ENCODE assay signal across 13 cellular contexts in the genomic region with DNA sequence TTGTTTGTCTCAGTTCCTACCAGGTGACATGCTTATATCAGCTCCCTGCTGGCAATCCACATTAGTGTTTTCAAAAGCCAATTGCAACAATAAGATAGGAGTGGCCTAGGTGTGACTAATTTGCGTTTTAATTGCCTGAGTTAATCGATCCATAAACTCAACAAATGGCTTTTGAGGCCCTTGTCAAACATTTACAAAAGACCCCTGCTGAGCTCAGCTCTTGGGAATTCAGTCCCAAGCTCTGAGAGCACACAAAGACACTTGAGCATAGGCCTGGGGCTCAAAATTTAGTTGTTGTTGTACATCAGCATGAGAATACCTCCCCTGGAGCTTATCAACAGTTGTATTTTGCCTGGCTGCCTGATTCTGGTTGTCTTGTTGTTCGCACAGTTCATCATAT.
DNase-seq lines count a peak whose midpoint lies in the region; TF ChIP-seq lines count a peak whose summit lies in the region.
"Had no signal": no experiment of that assay in that cellular context is flagged by ENCODE, and none has a peak within 500 bp of the region (broad histone marks: within the 10 kb centered on the region; RNA-seq: fewer than 3 reads in every experiment).

No MANE protein-coding gene starts in this region.

- no peak overlapping the region for H3K27ac ChIP-seq in iPS DF 6.9 (ENCODE audit: low read length)
- H3K27ac ChIP-seq: BLaER1 treated with 17β-estradiol and CSF1 and Interleukin-3, amounts not matched to agents 10 nM and 100 nM had no signal

- TF ChIP-seq CTCF in endothelial cell (IDR thresholded peaks at IDR 0.05; ENCODE audit: unreplicated experiment), result no peak

- no peaks in the 10 kb centered on the region for H3K9me3 Mint-ChIP-seq in endothelial cell (ENCODE audit: unreplicated experiment)

- no peaks in the 10 kb centered on the region for H3K4me1 ChIP-seq in iPS DF 6.9 (ENCODE audit: control insufficient read depth, insufficient read depth, low read length)
- H3K4me1 ChIP-seq: BLaER1 treated with 17β-estradiol and CSF1 and Interleukin-3, amounts not matched to agents 10 nM and 100 nM; HAP-1 had no signal

- H3K27ac Mint-ChIP-seq in endothelial cell (ENCODE audit: unreplicated experiment), result peak overlapping the region; percentile 16
- H3K27ac Mint-ChIP-seq: B cell; CD8-positive, alpha-beta T cell had no signal

- H3K9me3 ChIP-seq in iPS DF 6.9 (ENCODE audit: control insufficient read depth, insufficient read depth, low read length), result no peaks in the 10 kb centered on the region
- H3K9me3 ChIP-seq: BLaER1 treated with 17β-estradiol and CSF1 and Interleukin-3, amounts not matched to agents 10 nM and 100 nM; HAP-1 had no signal

- DNase-seq in NCI-H69 (lab: John Stamatoyannopoulos, UW) (peak; percentile 5), endothelial cell (ENCODE audit: low spot score) (no peak), iPS DF 6.9 (ENCODE audit: low read depth, low spot score) (peak; percentile 43)
- no peak for DNase-seq in stimulated activated CD4-positive, alpha-beta T cell treated with anti-CD3 and anti-CD28 coated beads, Interleukin-2, amount 100 ng/mL, for 48 hours
- DNase-seq in activated CD4-positive, alpha-beta T cell treated with anti-CD3 and anti-CD28 coated beads, Interleukin-2, amount 50 U/mL, for 48 hours, result no peak
- no peak for DNase-seq in activated CD4-positive, alpha-beta T cell treated with anti-CD3 and anti-CD28 coated beads, Interleukin-2, amount 50 U/mL, for 1 hour
- DNase-seq: Calu3; CD8-positive, alpha-beta T cell; DMS79 treated with DMSO at 0.1 percent for 48 hours; GF-D8 had no signal

- no peaks in the 10 kb centered on the region; the same call in 1 of the 2 replicates for H3K27me3 ChIP-seq in iPS DF 6.9 (ENCODE audit: control insufficient read depth, insufficient read depth, low read length)
- H3K27me3 ChIP-seq: BLaER1 treated with 17β-estradiol and CSF1 and Interleukin-3, amounts not matched to agents 10 nM and 100 nM had no signal

- H3K36me3 ChIP-seq in iPS DF 6.9 (ENCODE audit: control insufficient read depth, insufficient read depth, low read length), result no peaks in the 10 kb centered on the region
- H3K36me3 ChIP-seq: BLaER1 treated with 17β-estradiol and CSF1 and Interleukin-3, amounts not matched to agents 10 nM and 100 nM; HAP-1 had no signal

- H3K4me3 Mint-ChIP-seq in endothelial cell (ENCODE audit: unreplicated experiment), result no peak overlapping the region
- H3K4me3 Mint-ChIP-seq: B cell; CD8-positive, alpha-beta T cell had no signal

- no peaks in the 10 kb centered on the region for H3K27me3 Mint-ChIP-seq in endothelial cell (ENCODE audit: unreplicated experiment)
- H3K27me3 Mint-ChIP-seq: B cell had no signal

- H3K36me3 Mint-ChIP-seq in endothelial cell (ENCODE audit: low read depth, unreplicated experiment), result no peaks in the 10 kb centered on the region
- H3K36me3 Mint-ChIP-seq: CD8-positive, alpha-beta T cell had no signal

- no peaks in the 10 kb centered on the region for H3K4me1 Mint-ChIP-seq in endothelial cell (ENCODE audit: unreplicated experiment)
- H3K4me1 Mint-ChIP-seq: B cell had no signal

- no peak overlapping the region for H3K4me3 ChIP-seq in iPS DF 6.9 (ENCODE audit: low read length)
- H3K4me3 ChIP-seq: BLaER1 treated with 17β-estradiol and CSF1 and Interleukin-3, amounts not matched to agents 10 nM and 100 nM; HAP-1 had no signal

- WGBS in iPS DF 6.9 (ENCODE audit: insufficient coverage, insufficient read length), result no CpG with 5 or more reads among the region's 3 CpGs

Comparison
In these comparisons a context has a peak if more than half of its experiments do, and no peak if none do; other contexts are left out.
1. DNase-seq: peak in NCI-H69 (single experiment) and iPS DF 6.9 (single experiment); none in endothelial cell (single experiment), stimulated activated CD4-positive, alpha-beta T cell treated with anti-CD3 and anti-CD28 coated beads, Interleukin-2, amount 100 ng/mL, for 48 hours (0 of 2), activated CD4-positive, alpha-beta T cell treated with anti-CD3 and anti-CD28 coated beads, Interleukin-2, amount 50 U/mL, for 48 hours (0 of 2) and activated CD4-positive, alpha-beta T cell treated with anti-CD3 and anti-CD28 coated beads, Interleukin-2, amount 50 U/mL, for 1 hour (single experiment).